Comparison of ENCODE assay signal across 10 cellular contexts in genomic region chr13:48400090-48400694, GRCh38. TPM values are rescaled to one million over a fixed set of nuclear protein-coding genes. Genes with fewer than 3 reads are reported as not detected.
A peak's percentile ranks its signal among the peaks of the same experiment; 100 is the strongest.
DNase-seq lines count a peak whose midpoint lies in the region; ATAC-seq, FAIRE-seq and TF ChIP-seq lines count a peak whose summit lies in the region.
"Had no signal": no experiment of that assay in that cellular context is flagged by ENCODE, and none has a peak within 500 bp of the region (broad histone marks: within the 10 kb centered on the region; RNA-seq: fewer than 3 reads in every experiment).

No MANE protein-coding gene starts in this region.

- no peak overlapping the region for H3K4me3 Mint-ChIP-seq in T-helper 17 cell

- H3K9me3 ChIP-seq in T-helper 17 cell (ENCODE audit: control insufficient read depth, low read length, poor library complexity, severe bottlenecking) = no peaks in the 10 kb centered on the region
- no peaks in the 10 kb centered on the region for H3K9me3 ChIP-seq in OCI-LY7 (ENCODE audit: low read length)

- no peaks in the 10 kb centered on the region for H4K20me1 ChIP-seq in OCI-LY7 (ENCODE audit: insufficient read depth, low read length)

- H3K4me1 ChIP-seq in OCI-LY7 (ENCODE audit: insufficient read depth, low read length, poor library complexity, severe bottlenecking) = peaks cover 20% of the 10 kb centered on the region

- H3K36me3 Mint-ChIP-seq in T-helper 17 cell (ENCODE audit: low read depth) = peaks cover 2% of the 10 kb centered on the region

- BruUV-seq in OCI-LY7 (replicated peaks; lab: Mats Ljungman, UMichigan) = no TSS peak

- peaks cover 31% of the 10 kb centered on the region for H3K36me3 ChIP-seq in OCI-LY7 (ENCODE audit: insufficient read depth, low read length)

- ATAC-seq in T-helper 17 cell (no peak), GM18909 (IDR thresholded peaks at IDR 0.05; ENCODE audit: poor library complexity, unreplicated experiment) (no peak)

- TF ChIP-seq CTCF in OCI-LY7 (conservative IDR thresholded peaks at IDR 0.05; ENCODE audit: low read length) = no peak

- no peaks in the 10 kb centered on the region for H3K9me2 ChIP-seq in OCI-LY7 (ENCODE audit: insufficient read depth, low read length)

- H3K27ac ChIP-seq in skin epidermis (peak overlapping the region in 19 of 21 experiments; percentile 35 to 95 (median 72)), OCI-LY7 (ENCODE audit: low read depth, low read length, poor library complexity, severe bottlenecking) (no peak overlapping the region)

- H3K4me3 ChIP-seq in skin epidermis = no peak overlapping the region
- no peak overlapping the region for H3K4me3 ChIP-seq in OCI-LY7 (ENCODE audit: low read depth, low read length, poor library complexity, severe bottlenecking)

- H3K4me1 Mint-ChIP-seq in T-helper 17 cell = peaks cover 37% of the 10 kb centered on the region

- POLR2A ChIA-PET in OCI-LY7 (lab: Charles Lee) = interaction anchor here (2.7 kb wide), 1 partner anchor 21 kb away, joined by 8 read pairs; no protein-coding TSS in a partner anchor

- H3K4me2 ChIP-seq in OCI-LY7 (ENCODE audit: low read length) = no peak overlapping the region

- no peak for TF ChIP-seq POLR2A in GM12891 (IDR thresholded peaks at IDR 0.05; ENCODE audit: low read depth, low read length)

- no peaks in the 10 kb centered on the region for H3K79me2 ChIP-seq in OCI-LY7 (ENCODE audit: insufficient read depth, low read depth, low read length)

- intact Hi-C loops in OCI-LY7 (cut with micrococcal nuclease; ENCODE audit: unreplicated experiment) = no loop called here

- peak; percentile 72 for FAIRE-seq in GM12891 (lab: Jason Lieb, UNC)

- no peak for DNase-seq in GM12891 (ENCODE audit: insufficient read length, low spot score)
- DNase-seq in T-helper 17 cell = no peak
- DNase-seq in fibroblast of gingiva (ENCODE audit: low read depth) = peak; percentile 41
- DNase-seq in NCI-H2171 treated with DMSO at 0.1 percent for 48 hours (lab: John Stamatoyannopoulos, UW) = no peak
- DNase-seq in islet precursor cell = no peak
- no peak for DNase-seq in OCI-LY7 (ENCODE audit: low spot score)
- DNase-seq: stimulated activated CD4-positive, alpha-beta T cell treated with anti-CD3 and anti-CD28 coated beads, Interleukin-12 subunit alpha, Interleukin-12 subunit beta, amount 100 ng/mL, for 4 hours had no signal

- H2AFZ ChIP-seq in OCI-LY7 (ENCODE audit: low read length) = no peak overlapping the region

- peak overlapping the region; percentile 91 for H3K27ac Mint-ChIP-seq in T-helper 17 cell

- H3K27me3 Mint-ChIP-seq in T-helper 17 cell = no peaks in the 10 kb centered on the region

- CTCF ChIA-PET in OCI-LY7 (lab: Charles Lee; ENCODE audit: unreplicated experiment) = no interaction called here

TF ChIP-seq in GM12891, 5 proteins besides CTCF, POLR2A, EP300 and RAD21:
- TF ChIP-seq POLR2AphosphoS5 (IDR thresholded peaks at IDR 0.05; ENCODE audit: low read depth, low read length) (no peak), SPI1 (IDR thresholded peaks at IDR 0.05; ENCODE audit: low read depth, low read length) (no peak), PAX5 (IDR thresholded peaks at IDR 0.05; ENCODE audit: insufficient read depth, low read length, severe bottlenecking) (no peak), POU2F2 (IDR thresholded peaks at IDR 0.05; ENCODE audit: low read depth, low read length) (no peak), TAF1 (IDR thresholded peaks at IDR 0.05; ENCODE audit: low read depth, low read length) (no peak)

RNA-seq across cellular contexts. Expression of gene LPAR6, which starts 12.7 kb away (rescaled TPM):
- 0.89 TPM for polyA plus RNA-seq in GM12891 (2012; ENCODE audit: low read depth, missing spikeins)
- total RNA-seq in T-helper 17 cell (10 to 100 TPM; 37.2 to 48.7 TPM), OCI-LY7 (2022) (not detected in 2 replicates)
- 0.10 TPM in 1 of 2 replicates, not detected in the other for total RNA-seq in OCI-LY7 (2014; rRNA removed; shearing (Covaris generic))
- total RNA-seq: G401 had no signal

Comparison
In these comparisons a context has a peak if more than half of its experiments do, and no peak if none do; other contexts are left out.
1. RNA of gene LPAR6, which starts 12.7 kb away (total RNA-seq): 37.2 to 48.7 TPM in T-helper 17 cell; 0.10 TPM in OCI-LY7; every median in the first group is over 10 times any median in the second.